In the genomic region with DNA sequence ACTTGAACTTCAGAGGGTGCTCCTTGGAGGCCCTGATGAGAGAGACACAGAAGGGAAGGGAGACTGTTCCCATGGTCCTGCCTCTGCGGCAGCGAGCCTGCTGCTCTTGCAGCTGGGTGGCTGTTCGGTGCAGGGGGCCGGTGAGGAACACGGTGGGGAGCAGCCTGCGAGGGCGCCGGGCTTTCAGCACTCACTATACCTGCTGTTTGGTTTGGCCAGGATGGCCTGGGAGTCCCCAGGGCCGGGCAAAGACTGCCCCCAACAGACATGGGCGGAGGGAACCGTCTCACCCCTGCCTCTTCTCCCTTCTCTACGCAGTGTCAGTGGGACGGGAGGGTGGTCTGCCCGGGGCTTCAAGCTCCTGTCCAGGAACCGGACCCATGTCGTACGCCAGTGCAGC, we compare ENCODE assay signal across 32 cellular contexts. TPM values are rescaled to one million over a fixed set of nuclear protein-coding genes. Genes with fewer than 3 reads are reported as not detected.
"Had no signal": no experiment of that assay in that cellular context is flagged by ENCODE, and none has a peak within 500 bp of the region (broad histone marks: within the 10 kb centered on the region; RNA-seq: fewer than 3 reads in every experiment).

No MANE protein-coding gene starts in this region.

- H3K4me2 ChIP-seq: SK-N-SH had no signal

- H3K9ac ChIP-seq: SK-N-SH had no signal

- H3K4me1 Mint-ChIP-seq: activated B cell treated with CpG ODN at 0.5 μM for 24 hours; activated naive CD4-positive, alpha-beta T cell treated with anti-CD3 and anti-CD28 coated beads, Interleukin-2, amount 50 U/mL, for 24 hours; activated naive CD8-positive, alpha-beta T cell treated with anti-CD3 and anti-CD28 coated beads, Interleukin-2, amount 10 ng/mL, durations not matched to agents 7 days and 5 days; T-cell had no signal

- H3K4me3 ChIP-seq: ascending aorta, body of pancreas, SJSA1 had no signal

- DNase-seq: activated B cell treated with CpG ODN at 0.5 μM for 24 hours; activated CD4-positive, alpha-beta memory T cell treated with anti-CD3 and anti-CD28 coated beads for 36 hours; activated CD4-positive, alpha-beta T cell treated with anti-CD3 and anti-CD28 coated beads for 4 hours; activated CD4-positive, alpha-beta T cell treated with anti-CD3 and anti-CD28 coated beads, Interleukin-2, amount 50 U/mL, for 1 hour; activated CD4-positive, CD25-positive, alpha-beta regulatory T cell treated with anti-CD3 and anti-CD28 coated beads, Interleukin-2, amount 50 U/mL, for 72 hours; activated gamma-delta T cell; activated naive CD4-positive, alpha-beta T cell treated with Interleukin-2 at 50 U/mL for 16 hours; activated naive CD8-positive, alpha-beta T cell treated with anti-CD3 and anti-CD28 coated beads, Interleukin-2, amount 10 ng/mL, durations not matched to agents 7 days and 5 days; activated T-cell treated with anti-CD3 and anti-CD28 coated beads, Interleukin-2, amount 50 U/mL, for 1 hour; activated T-cell treated with anti-CD3 and anti-CD28 coated beads, Interleukin-2, amount 50 U/mL, for 72 hours; amygdala; caudate nucleus; NCI-H1105; NCI-H1417 treated with DMSO at 0.1 percent for 48 hours; NCI-H187 treated with DMSO at 0.1 percent for 48 hours; NCI-H2081; NCI-H2171 treated with DMSO at 0.1 percent for 48 hours; NCI-H2227 treated with DMSO at 0.1 percent for 48 hours; NCI-H446 treated with DMSO at 0.1 percent for 48 hours; SHP77 treated with DMSO at 0.1 percent for 48 hours; SK-N-SH; T-cell; T-helper 17 cell had no signal

- H3K9me3 Mint-ChIP-seq: activated B cell treated with CpG ODN at 0.5 μM for 24 hours; activated CD4-positive, alpha-beta memory T cell treated with anti-CD3 and anti-CD28 coated beads for 36 hours; activated naive CD4-positive, alpha-beta T cell treated with anti-CD3 and anti-CD28 coated beads, Interleukin-2, amount 50 U/mL, for 24 hours; activated naive CD8-positive, alpha-beta T cell treated with anti-CD3 and anti-CD28 coated beads, Interleukin-2, amount 10 ng/mL, durations not matched to agents 7 days and 5 days; activated T-cell treated with anti-CD3 and anti-CD28 coated beads, Interleukin-2, amount 50 U/mL, for 72 hours; activated T-helper 2 cell treated with anti-CD3 and anti-CD28 coated beads, Interferon-gamma antibody, Interleukin-2, Interleukin-4, amounts not matched to agents 10 μg/mL and 5 μg/mL and 100 μg/mL, durations not matched to agents 14 hours and 24 hours and 36 hours; T-cell had no signal

- H3K36me3 ChIP-seq: ascending aorta, SJSA1 had no signal

- ATAC-seq: activated T-cell treated with anti-CD3 and anti-CD28 coated beads, Interleukin-2, amount 50 U/mL, for 72 hours; Panc1; T-cell; T-helper 17 cell had no signal

- H3K27ac Mint-ChIP-seq: activated B cell treated with CpG ODN at 0.5 μM for 24 hours; activated CD4-positive, alpha-beta memory T cell treated with anti-CD3 and anti-CD28 coated beads for 36 hours; activated naive CD4-positive, alpha-beta T cell treated with anti-CD3 and anti-CD28 coated beads, Interleukin-2, amount 50 U/mL, for 24 hours; activated naive CD8-positive, alpha-beta T cell treated with anti-CD3 and anti-CD28 coated beads, Interleukin-2, amount 10 ng/mL, durations not matched to agents 7 days and 5 days; activated T-cell treated with anti-CD3 and anti-CD28 coated beads, Interleukin-2, amount 50 U/mL, for 72 hours; activated T-helper 2 cell treated with anti-CD3 and anti-CD28 coated beads, Interferon-gamma antibody, Interleukin-2, Interleukin-4, amounts not matched to agents 10 μg/mL and 5 μg/mL and 100 μg/mL, durations not matched to agents 14 hours and 24 hours and 36 hours; T-cell; T-helper 17 cell had no signal

- H3K4me1 ChIP-seq: ascending aorta, SJSA1 had no signal

- H3K36me3 Mint-ChIP-seq: activated CD4-positive, alpha-beta memory T cell treated with anti-CD3 and anti-CD28 coated beads for 36 hours; activated naive CD4-positive, alpha-beta T cell treated with anti-CD3 and anti-CD28 coated beads, Interleukin-2, amount 50 U/mL, for 24 hours; activated naive CD8-positive, alpha-beta T cell treated with anti-CD3 and anti-CD28 coated beads, Interleukin-2, amount 10 ng/mL, durations not matched to agents 7 days and 5 days; T-cell had no signal

- H3K4me3 Mint-ChIP-seq: activated B cell treated with CpG ODN at 0.5 μM for 24 hours; activated CD4-positive, alpha-beta memory T cell treated with anti-CD3 and anti-CD28 coated beads for 36 hours; activated naive CD4-positive, alpha-beta T cell treated with anti-CD3 and anti-CD28 coated beads, Interleukin-2, amount 50 U/mL, for 24 hours; activated naive CD8-positive, alpha-beta T cell treated with anti-CD3 and anti-CD28 coated beads, Interleukin-2, amount 10 ng/mL, durations not matched to agents 7 days and 5 days; activated T-cell treated with anti-CD3 and anti-CD28 coated beads, Interleukin-2, amount 50 U/mL, for 72 hours; T-cell; T-helper 17 cell had no signal

- H3K27me3 ChIP-seq: ascending aorta, body of pancreas had no signal

- H3K27ac ChIP-seq: ascending aorta, body of pancreas, SJSA1, VCaP had no signal

RNA-seq across cellular contexts. Expression of a gene that starts 58.0 kb away (rescaled TPM):
- total RNA-seq: activated B cell treated with CpG ODN at 0.5 μM for 24 hours, M059J, RPMI7951, SJSA1, T-helper 17 cell had no signal
